In the genomic region with DNA sequence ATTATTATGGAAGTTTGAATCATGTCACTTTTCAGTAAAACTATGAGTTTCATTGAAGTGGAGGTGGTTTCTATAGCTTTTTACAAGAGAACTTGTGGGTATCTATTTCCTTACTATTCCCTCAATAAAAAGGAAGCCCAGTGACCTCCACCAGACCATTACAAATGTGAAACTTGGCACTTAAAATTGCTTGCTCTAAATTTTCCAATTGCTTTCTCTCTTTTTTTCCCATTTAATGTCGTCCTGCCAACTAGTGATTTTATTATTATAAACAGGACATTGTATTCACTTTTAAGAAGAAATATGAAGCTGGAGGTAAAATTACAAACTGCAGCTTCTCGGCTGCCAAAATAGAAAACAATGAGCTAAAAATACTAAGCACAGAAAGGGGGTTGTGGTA, we compare ENCODE assay signal across 18 cellular contexts.
DNase-seq lines count a peak whose midpoint lies in the region; TF ChIP-seq lines count a peak whose summit lies in the region.
"Had no signal": no experiment of that assay in that cellular context is flagged by ENCODE, and none has a peak within 500 bp of the region (broad histone marks: within the 10 kb centered on the region; RNA-seq: fewer than 3 reads in every experiment).

No MANE protein-coding gene starts in this region.

- intact Hi-C loops in lower leg skin (cut with DNase I; ENCODE audit: low total_unique reads): no loop called here

- H4K20me1 ChIP-seq in BLaER1 treated with 17β-estradiol and CSF1 and Interleukin-3, amounts not matched to agents 10 nM and 100 nM: no peaks in the 10 kb centered on the region
- H4K20me1 ChIP-seq in H9 (ENCODE audit: control insufficient read depth, insufficient read depth, insufficient read length): no peaks in the 10 kb centered on the region

- no peak overlapping the region for H2BK20ac ChIP-seq in H9 (ENCODE audit: low read depth, low read length, poor library complexity, severe bottlenecking)

- H3K4me1 ChIP-seq in BLaER1 treated with 17β-estradiol and CSF1 and Interleukin-3, amounts not matched to agents 10 nM and 100 nM: peaks cover 15 to 18% (median 17%) of the 10 kb centered on the region in 10 experiments
- no peaks in the 10 kb centered on the region for H3K4me1 ChIP-seq in H9 (ENCODE audit: insufficient read depth, low read length)
- H3K4me1 ChIP-seq: Caco-2 had no signal

- no peak overlapping the region for H3K18ac ChIP-seq in H9 (ENCODE audit: insufficient read length, low read depth, low read length)

- no peak overlapping the region for H2AK5ac ChIP-seq in H9 (ENCODE audit: insufficient read length, low read length)

- 36 to 38% methylated on average over 2 of the region's 2 CpGs for WGBS in lower leg skin, 2 donors
- no CpG with 5 or more reads among the region's 2 CpGs for WGBS in H9 (ENCODE audit: extremely low coverage, insufficient read length, low lambda C conversion rate)

- H2BK5ac ChIP-seq in H9 (ENCODE audit: insufficient read length, low read length): no peak overlapping the region

- H3K36me3 Mint-ChIP-seq in H9 (ENCODE audit: insufficient read depth in 1 of 3, low read depth in 3 of 3): 0 out of 7 replicates have a peak, but pooled peaks cover 0 to 2% (median 0%) of the 10 kb centered on the region in 3 experiments

- H3K14ac ChIP-seq in H9 (ENCODE audit: insufficient read depth, low read length): no peak overlapping the region

- H3K4ac ChIP-seq in H9 (ENCODE audit: low read depth, low read length): no peak overlapping the region

- no peaks in the 10 kb centered on the region for H3K79me1 ChIP-seq in H9 (ENCODE audit: insufficient read depth, low read depth, low read length, poor library complexity, severe bottlenecking)

- H2BK120ac ChIP-seq in H9 (ENCODE audit: low read depth, low read length, poor library complexity, severe bottlenecking): no peak overlapping the region

- H3K56ac ChIP-seq in H9 (ENCODE audit: insufficient read length, low read depth, low read length): no peak overlapping the region

- H3K4me2 ChIP-seq in BLaER1 treated with 17β-estradiol and CSF1 and Interleukin-3, amounts not matched to agents 10 nM and 100 nM: peak overlapping the region in 10 of 11 experiments; percentile 15 to 60 (median 47); a peak in 16 of 22 replicates
- no peak overlapping the region for H3K4me2 ChIP-seq in H9 (ENCODE audit: insufficient read depth, insufficient read length, low read length)
- H3K4me2 ChIP-seq: KMS-11 had no signal

- no peak overlapping the region for H3K27ac ChIP-seq in BLaER1 treated with 17β-estradiol and CSF1 and Interleukin-3, amounts not matched to agents 10 nM and 100 nM
- no peak overlapping the region for H3K27ac ChIP-seq in H9 (ENCODE audit: insufficient read length, low read depth, low read length)
- H3K27ac ChIP-seq: KMS-11 had no signal

- no peak overlapping the region for H4K5ac ChIP-seq in H9 (ENCODE audit: insufficient read length, low read depth, low read length)

- H2AFZ ChIP-seq in H9 (ENCODE audit: low read length): no peak overlapping the region

- H3K23me2 ChIP-seq in H9 (ENCODE audit: insufficient read length, low read depth, low read length, poor library complexity, severe bottlenecking): no peaks in the 10 kb centered on the region

- no peaks in the 10 kb centered on the region for H3K9me3 Mint-ChIP-seq in H9

- TF ChIP-seq CTCF in lower leg skin (IDR thresholded peaks at IDR 0.05) (no peak), H9 (conservative IDR thresholded peaks at IDR 0.05) (no peak)

- H3K27me3 ChIP-seq in BLaER1 treated with 17β-estradiol and CSF1 and Interleukin-3, amounts not matched to agents 10 nM and 100 nM: no peaks in the 10 kb centered on the region
- no peaks in the 10 kb centered on the region for H3K27me3 ChIP-seq in H9 (ENCODE audit: insufficient read depth, low read length)
- H3K27me3 ChIP-seq: MG63 had no signal

- no peak overlapping the region for H3T11ph ChIP-seq in H9 (ENCODE audit: low read length)

- no peak for TF ChIP-seq POLR2A in lower leg skin (IDR thresholded peaks at IDR 0.05)

- no peak overlapping the region for H2BK12ac ChIP-seq in H9 (ENCODE audit: insufficient read length, low read depth, low read length)

- peaks cover 3 to 8% of the 10 kb centered on the region in 2 experiments for H3K4me1 Mint-ChIP-seq in H9
- H3K4me1 Mint-ChIP-seq: CD14-positive monocyte had no signal

- H2BK15ac ChIP-seq in H9 (ENCODE audit: low read depth, low read length): no peak overlapping the region

- no peak overlapping the region for H4K8ac ChIP-seq in H9 (replicated peaks; ENCODE audit: insufficient read length, low read depth, low read length)

- H3K4me3 ChIP-seq in BLaER1 treated with 17β-estradiol and CSF1 and Interleukin-3, amounts not matched to agents 10 nM and 100 nM: no peak overlapping the region
- no peak overlapping the region for H3K4me3 ChIP-seq in lower leg skin (ENCODE audit: low read depth, poor library complexity, severe bottlenecking)
- H3K4me3 ChIP-seq: MG63 had no signal

- no peaks in the 10 kb centered on the region for H3K79me2 ChIP-seq in H9 (ENCODE audit: insufficient read depth, low read length)

- no peak overlapping the region for H3K9ac ChIP-seq in BLaER1 treated with 17β-estradiol and CSF1 and Interleukin-3, amounts not matched to agents 10 nM and 100 nM
- no peak overlapping the region for H3K9ac ChIP-seq in H9 (ENCODE audit: extremely low read depth, insufficient read length, low read length)
- H3K9ac ChIP-seq: KMS-11 had no signal

- DNase-seq in M059J (ENCODE audit: low read depth) (peak; percentile 3), dermis blood vessel endothelial cell (peak; percentile 45), medulla oblongata (ENCODE audit: extremely low spot score) (peak; percentile 29), lower leg skin (ENCODE audit: low spot score in 2 of 2) (no peak), H9 (no peak), OCI-M2 (lab: John Stamatoyannopoulos, UW; ENCODE audit: unreplicated experiment) (no peak)
- DNase-seq: Caco-2, DMS153, EL, MG63, NCI-H1105, NCI-H1694 treated with DMSO at 0.1 percent for 48 hours, NCI-H2107, NCI-H2227 treated with DMSO at 0.1 percent for 48 hours, NCI-H526 treated with DMSO at 0.1 percent for 48 hours had no signal

- H3K4me3 Mint-ChIP-seq in H9: no peak overlapping the region
- H3K4me3 Mint-ChIP-seq: CD14-positive monocyte had no signal

- peaks cover 4 to 31% (median 21%) of the 10 kb centered on the region in 11 experiments; a peak in 20 of 22 replicates for H3K9me3 ChIP-seq in BLaER1 treated with 17β-estradiol and CSF1 and Interleukin-3, amounts not matched to agents 10 nM and 100 nM (replicated peaks in 1 of 11)
- no peaks in the 10 kb centered on the region for H3K9me3 ChIP-seq in H9 (ENCODE audit: control insufficient read depth, low read depth, low read length)
- H3K9me3 ChIP-seq: Caco-2, MG63 had no signal

- H4K91ac ChIP-seq in H9 (ENCODE audit: insufficient read length, low read depth, low read length): no peak overlapping the region

- no peak overlapping the region for H3K23ac ChIP-seq in H9 (ENCODE audit: insufficient read length, low read depth, low read length)

- H3K27ac Mint-ChIP-seq in H9: no peak overlapping the region

- H3K36me3 ChIP-seq in BLaER1 treated with 17β-estradiol and CSF1 and Interleukin-3, amounts not matched to agents 10 nM and 100 nM: peaks cover 11 to 42% (median 25%) of the 10 kb centered on the region in 11 experiments
- H3K36me3 ChIP-seq: MG63 had no signal

- no peaks in the 10 kb centered on the region for H3K27me3 Mint-ChIP-seq in H9 (ENCODE audit: low read depth)

Comparison
In these comparisons a context has a peak if more than half of its experiments do, and no peak if none do; other contexts are left out.
1. DNase-seq: peak in M059J (single experiment), dermis blood vessel endothelial cell (single experiment) and medulla oblongata (single experiment); none in lower leg skin (0 of 2), H9 (single experiment) and OCI-M2 (single experiment).